In genomic region chr22:31083923-31084810, GRCh38 we compare ENCODE assay signal across 8 cellular contexts. TPM values are rescaled to one million over a fixed set of nuclear protein-coding genes. Genes with fewer than 3 reads are reported as not detected.
DNase-seq lines count a peak whose midpoint lies in the region; TF ChIP-seq lines count a peak whose summit lies in the region.

No MANE protein-coding gene starts in this region.

- peaks cover 28% of the 10 kb centered on the region for H3K4me1 Mint-ChIP-seq in MCF 10A (ENCODE audit: insufficient read depth, unreplicated experiment)

- no peaks in the 10 kb centered on the region for H3K9me3 Mint-ChIP-seq in MCF 10A (ENCODE audit: unreplicated experiment)

- peak; percentile 61 for DNase-seq in KG1 (lab: John Stamatoyannopoulos, UW)
- DNase-seq in MCF 10A (ENCODE audit: unreplicated experiment) = no peak
- peak; percentile 35 to 36 for DNase-seq in lung microvascular endothelial cell (ENCODE audit: low read depth in 2 of 2)
- no peak for DNase-seq in NCI-H1105 (lab: John Stamatoyannopoulos, UW)
- DNase-seq in DMS153 (lab: John Stamatoyannopoulos, UW) = no peak
- DNase-seq in cerebellar nuclear complex (lab: John Stamatoyannopoulos, UW) = no peak

- TF ChIP-seq CTCF in MCF 10A (IDR thresholded peaks at IDR 0.05; ENCODE audit: unreplicated experiment) = no peak

- TSS peak; percentile 73 for BruUV-seq in MCF 10A (replicated peaks; lab: Mats Ljungman, UMichigan)

- no peaks in the 10 kb centered on the region for H3K4me1 ChIP-seq in urinary bladder (ENCODE audit: insufficient read depth)

- POLR2A ChIA-PET in MCF 10A (lab: Yijun Ruan, JAX) = interaction anchor here (0.6 to 7.7 kb wide), 20 partner anchors 9 to 252 kb away, joined by 3 to 99 read pairs (median 4); partner anchors contain the start of genes MORC2, SELENOM and TUG1

- peak overlapping the region; percentile 38 for H3K27ac ChIP-seq in urinary bladder (ENCODE audit: low read depth)

- intact Hi-C loops in MCF 10A (cut with micrococcal nuclease) = loop anchor here (1.0 to 2.0 kb wide), 2 partner anchors 115 to 321 kb away; partner anchors contain the start of gene TUG1

- 11% methylated on average over 18 of the region's 18 CpGs for WGBS in urinary bladder

- H3K27ac Mint-ChIP-seq in MCF 10A (ENCODE audit: low read depth, unreplicated experiment) = peak overlapping the region; percentile 93

- peaks cover 5% of the 10 kb centered on the region for H3K36me3 Mint-ChIP-seq in MCF 10A (ENCODE audit: insufficient read depth, unreplicated experiment)

- H3K36me3 ChIP-seq in urinary bladder (ENCODE audit: insufficient read depth) = no peaks in the 10 kb centered on the region

- peak overlapping the region; percentile 79 for H3K4me3 Mint-ChIP-seq in MCF 10A (ENCODE audit: unreplicated experiment)

- CTCF ChIA-PET in MCF 10A (lab: Yijun Ruan, JAX) = interaction anchor here (0.6 to 4.4 kb wide), 27 partner anchors 12 to 566 kb away, joined by 3 to 28 read pairs (median 4); partner anchors contain the start of genes MORC2 and SELENOM

- H3K27me3 Mint-ChIP-seq in MCF 10A (ENCODE audit: insufficient read depth, unreplicated experiment) = no peaks in the 10 kb centered on the region

- peak overlapping the region; percentile 73 for H3K4me3 ChIP-seq in GM08714 (ENCODE audit: low read length)
- peak overlapping the region; percentile 49 for H3K4me3 ChIP-seq in urinary bladder (ENCODE audit: low read depth, low read length)

RNA-seq across cellular contexts. Expression of gene SMTN, which starts 3.0 kb away (rescaled TPM):
- total RNA-seq in MCF 10A (2022) = 69.5 and 80.2 TPM in 2 replicates
- total RNA-seq in lung microvascular endothelial cell = 93.1 and 180 TPM in 2 replicates
- 149 TPM for total RNA-seq in urinary bladder
- 1,750 TPM for polyA plus RNA-seq in urinary bladder

RNA-seq across cellular contexts. Expression of gene SELENOM, which starts 23.2 kb away (rescaled TPM):
- 44.9 and 88.7 TPM in 2 replicates for total RNA-seq in MCF 10A (2022)
- 10.3 and 21.8 TPM in 2 replicates for total RNA-seq in lung microvascular endothelial cell
- 113 TPM for total RNA-seq in urinary bladder
- polyA plus RNA-seq in urinary bladder = 1,134 TPM

RNA-seq across cellular contexts. Expression of gene INPP5J, which starts 38.6 kb away (rescaled TPM):
- total RNA-seq in MCF 10A (2022) (0.61 and 0.66 TPM in 2 replicates), lung microvascular endothelial cell (under 0.01 TPM in 2 replicates), urinary bladder (0.32 TPM)
- 1.5 TPM for polyA plus RNA-seq in urinary bladder

RNA-seq across cellular contexts. Expression of gene PLA2G3, which starts 56.1 kb away (rescaled TPM):
- total RNA-seq in MCF 10A (2022) = not detected in 2 replicates
- not detected in 2 replicates for total RNA-seq in lung microvascular endothelial cell
- not detected for total RNA-seq in urinary bladder
- polyA plus RNA-seq in urinary bladder = not detected

Comparison
In these comparisons a context has a peak if more than half of its experiments do, and no peak if none do; other contexts are left out.
1. DNase-seq: peak in KG1 (single experiment) and lung microvascular endothelial cell (2 of 2); none in MCF 10A (single experiment), NCI-H1105 (single experiment), DMS153 (single experiment) and cerebellar nuclear complex (0 of 2).